ENCODE assay signal across 16 cellular contexts in the genomic region with DNA sequence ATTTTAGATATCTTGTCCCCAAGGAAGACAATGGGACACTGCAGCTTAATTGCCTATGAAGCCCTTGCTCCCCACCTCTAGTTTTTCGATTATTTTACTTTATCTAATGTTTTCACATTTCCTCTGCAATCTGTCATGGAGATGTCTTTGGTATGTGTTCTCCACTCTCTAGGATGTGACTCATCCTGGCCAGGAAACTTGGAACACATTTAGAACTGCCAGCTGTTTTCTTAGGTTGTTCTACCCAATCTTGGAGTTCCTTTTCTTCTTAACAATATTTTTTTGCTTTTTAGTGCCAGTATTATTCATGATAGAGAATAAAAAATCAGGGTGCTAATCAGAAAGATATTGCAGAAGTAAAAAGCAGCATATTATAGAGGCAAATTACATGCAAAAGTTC.
A peak's percentile ranks its signal among the peaks of the same experiment; 100 is the strongest.
DNase-seq lines count a peak whose midpoint lies in the region; ATAC-seq and TF ChIP-seq lines count a peak whose summit lies in the region.
"Had no signal": no experiment of that assay in that cellular context is flagged by ENCODE, and none has a peak within 500 bp of the region (broad histone marks: within the 10 kb centered on the region; RNA-seq: fewer than 3 reads in every experiment).

No MANE protein-coding gene starts in this region.

- H3K4me3 ChIP-seq in adipocyte (ENCODE audit: low read length): no peak overlapping the region
- no peak overlapping the region for H3K4me3 ChIP-seq in heart right ventricle
- H3K4me3 ChIP-seq: lung, SK-N-MC had no signal

- H3K27me3 ChIP-seq in adipocyte (replicated peaks; ENCODE audit: control insufficient read depth, insufficient read depth, low read length): no peaks in the 10 kb centered on the region
- no peaks in the 10 kb centered on the region for H3K27me3 ChIP-seq in heart right ventricle

- H3K36me3 ChIP-seq in adipocyte (ENCODE audit: control insufficient read depth, insufficient read depth, low read length, severe bottlenecking) (no peaks in the 10 kb centered on the region), heart right ventricle (no peaks in the 10 kb centered on the region)

- DNase-seq in HFFc6 (peak; percentile 76), adipocyte (ENCODE audit: low read depth) (peak; percentile 80), heart right ventricle (peak in 1 of 2 donors; percentile 25), smooth muscle cell of the brain vasculature (ENCODE audit: low read depth, low spot score) (peak; percentile 31), KG1 (lab: John Stamatoyannopoulos, UW) (no peak)
- DNase-seq in stimulated activated naive CD4-positive, alpha-beta T cell treated with Interleukin-2 at 50 U/mL for 16 hours (lab: John Stamatoyannopoulos, UW): no peak
- DNase-seq: glutamatergic neuron, NCI-H1092, substantia nigra had no signal

- peaks cover 45% of the 10 kb centered on the region for H3K4me1 Mint-ChIP-seq in HFFc6 (ENCODE audit: low read depth)
- H3K4me1 Mint-ChIP-seq: central memory CD8-positive, alpha-beta T cell had no signal

- peaks cover 22% of the 10 kb centered on the region for H3K9me3 Mint-ChIP-seq in HFFc6
- H3K9me3 Mint-ChIP-seq: activated T-helper 2 cell treated with anti-CD3 and anti-CD28 coated beads, Interferon-gamma antibody, Interleukin-2, Interleukin-4, amounts not matched to agents 10 μg/mL and 5 μg/mL and 100 μg/mL, durations not matched to agents 14 hours and 24 hours and 36 hours had no signal

- H3K36me3 Mint-ChIP-seq in HFFc6 (ENCODE audit: low read depth): peaks cover 42% of the 10 kb centered on the region

- peak overlapping the region; percentile 84 for H3K27ac Mint-ChIP-seq in HFFc6
- H3K27ac Mint-ChIP-seq: activated T-helper 2 cell treated with anti-CD3 and anti-CD28 coated beads, Interferon-gamma antibody, Interleukin-2, Interleukin-4, amounts not matched to agents 10 μg/mL and 5 μg/mL and 100 μg/mL, durations not matched to agents 14 hours and 24 hours and 36 hours; progenitor cell of endocrine pancreas had no signal

- H3K4me1 ChIP-seq in adipocyte (ENCODE audit: control insufficient read depth, insufficient read depth, low read length): no peaks in the 10 kb centered on the region
- H3K4me1 ChIP-seq in heart right ventricle: peaks cover 0 to 20% (median 0%) of the 10 kb centered on the region in 9 donors

- 39 to 42% methylated on average over 1 of the region's 1 CpG for WGBS in heart right ventricle, 2 donors

- peak overlapping the region; percentile 60 for H3K4me3 Mint-ChIP-seq in HFFc6
- H3K4me3 Mint-ChIP-seq: central memory CD8-positive, alpha-beta T cell had no signal

- H3K27me3 Mint-ChIP-seq in HFFc6 (ENCODE audit: insufficient read depth): no peaks in the 10 kb centered on the region
- H3K27me3 Mint-ChIP-seq: central memory CD8-positive, alpha-beta T cell; progenitor cell of endocrine pancreas had no signal

- H3K9me3 ChIP-seq in adipocyte (ENCODE audit: control insufficient read depth, low read length): no peaks in the 10 kb centered on the region
- peaks cover 0 to 16% (median 5%) of the 10 kb centered on the region in 11 donors for H3K9me3 ChIP-seq in heart right ventricle

- peak; percentile 33 to 94 (median 82) for ATAC-seq in heart right ventricle
- no peak for ATAC-seq in HG03175 (IDR thresholded peaks at IDR 0.05; ENCODE audit: unreplicated experiment)
- ATAC-seq in GM21717 (IDR thresholded peaks at IDR 0.05; ENCODE audit: unreplicated experiment): no peak

- no peak for TF ChIP-seq CTCF in HFFc6 (IDR thresholded peaks at IDR 0.05)
- no peak for TF ChIP-seq CTCF in heart right ventricle (IDR thresholded peaks at IDR 0.05)

- H3K27ac ChIP-seq in heart right ventricle: peak overlapping the region in 5 of 10 donors; percentile 31 to 54 (median 47)
- H3K27ac ChIP-seq: SK-N-MC had no signal

- intact Hi-C loops in heart right ventricle (cut with DNase I): loop anchor here in 2 of 10 donors (5.0 kb wide), 2 partner anchors 45 to 100 kb away; partner anchors contain the start of gene CLEC14A (in 2 of the 2)

- no peak overlapping the region for H3K9ac ChIP-seq in adipocyte (ENCODE audit: low read length)

Comparison
In these comparisons a context has a peak if more than half of its experiments do, and no peak if none do; other contexts are left out.
1. DNase-seq: peak in HFFc6 (single experiment), adipocyte (single experiment) and smooth muscle cell of the brain vasculature (single experiment); none in stimulated activated naive CD4-positive, alpha-beta T cell treated with Interleukin-2 at 50 U/mL for 16 hours (single experiment) and KG1 (single experiment).
2. ATAC-seq: peak in heart right ventricle (8 of 8); none in HG03175 (single experiment) and GM21717 (single experiment).